Comparison of ENCODE assay signal across 20 cellular contexts in genomic region chr11:10927533-10927932, GRCh38.
DNase-seq lines count a peak whose midpoint lies in the region; ATAC-seq, FAIRE-seq and TF ChIP-seq lines count a peak whose summit lies in the region.
"Had no signal": no experiment of that assay in that cellular context is flagged by ENCODE, and none has a peak within 500 bp of the region (broad histone marks: within the 10 kb centered on the region; RNA-seq: fewer than 3 reads in every experiment).

No MANE protein-coding gene starts in this region.

- no peak for FAIRE-seq in HepG2 (lab: Jason Lieb, UNC)
- no peak for FAIRE-seq in GM12892 (lab: Jason Lieb, UNC)

- in situ Hi-C loops in HepG2 (cut with HindIII; ENCODE audit: extremely low pct_ligation_motif_present, low pct_unique_long_range_greater_than_20kb), result loop anchor here (25.0 kb wide), 1 partner anchor 860 kb away; no protein-coding TSS in a partner anchor
- in situ Hi-C loops in GM13977 (cut with MboI; ENCODE audit: low pct_unique_long_range_greater_than_20kb, low sequenced_read_pairs, unreplicated experiment), result loop anchor here (25.0 kb wide), 1 partner anchor 860 kb away; no protein-coding TSS in a partner anchor

- no peak for TF ChIP-seq RAD21 in HepG2 (CRISPR knock-in tag; IDR thresholded peaks at IDR 0.05)

- no peaks in the 10 kb centered on the region for H4K20me1 ChIP-seq in HepG2 (ENCODE audit: insufficient read depth, low read length)

- H3K9me3 ChIP-seq in ascending aorta, result no peaks in the 10 kb centered on the region
- no peaks in the 10 kb centered on the region for H3K9me3 ChIP-seq in HepG2 (ENCODE audit: low read length)
- no peaks in the 10 kb centered on the region for H3K9me3 ChIP-seq in sigmoid colon
- H3K9me3 ChIP-seq: upper lobe of left lung had no signal

- DNase-seq in EH (ENCODE audit: low read depth) (peak; percentile 44), ascending aorta (ENCODE audit: low spot score in 2 of 2) (no peak), HepG2 (ENCODE audit: low spot score) (no peak), sigmoid colon (no peak), NCI-H2081 treated with DMSO at 0.1 percent for 48 hours (lab: John Stamatoyannopoulos, UW) (no peak), GM12892 (ENCODE audit: insufficient read length) (no peak), D341Med (ENCODE audit: low spot score) (no peak), GM13977 (ENCODE audit: low spot score) (no peak)
- DNase-seq: activated CD4-positive, alpha-beta T cell treated with anti-CD3 and anti-CD28 coated beads, Interleukin-2, amount 10 ng/mL, durations not matched to agents 7 days and 5 days; activated T-cell treated with anti-CD3 and anti-CD28 coated beads, Interleukin-2, amount 50 U/mL, for 48 hours; effector CD4-positive, alpha-beta T cell; left ventricle myocardium superior; NCI-H1436; nephron progenitor cell; stimulated activated CD4-positive, alpha-beta T cell treated with anti-CD3 and anti-CD28 coated beads, Interleukin-4, amount 100 ng/mL, for 1 hour had no signal

- H3K4me3 ChIP-seq in ascending aorta (no peak overlapping the region), HepG2 (replicated peaks in 1 of 3; ENCODE audit: insufficient read depth in 1 of 3, low read depth in 2 of 3, low read length in 3 of 3) (no peak overlapping the region), sigmoid colon (no peak overlapping the region)
- H3K4me3 ChIP-seq: cardiac muscle cell, upper lobe of left lung had no signal

- no peak overlapping the region for H3K9ac ChIP-seq in HepG2 (ENCODE audit: insufficient read depth, low read depth, low read length)
- H3K9ac ChIP-seq: KMS-11 had no signal

- TF ChIP-seq EP300 in HepG2 (IDR thresholded peaks at IDR 0.05; ENCODE audit: low read depth in 2 of 2, low read length in 2 of 2), result no peak
- no peak for TF ChIP-seq EP300 in HepG2 (CRISPR knock-in tag; IDR thresholded peaks at IDR 0.05; ENCODE audit: borderline replicate concordance)
- no peak for TF ChIP-seq EP300 in sigmoid colon (IDR thresholded peaks at IDR 0.05)

- no peak overlapping the region for H3K4me2 ChIP-seq in HepG2 (ENCODE audit: low read depth, low read length)
- H3K4me2 ChIP-seq: KMS-11 had no signal

- no peak for ATAC-seq in HepG2
- ATAC-seq: left ventricle myocardium superior, sciatic nerve had no signal

- 0% methylated on average over 1 of the region's 1 CpG for WGBS in HepG2 (ENCODE audit: low lambda C conversion rate)
- WGBS in sigmoid colon, 2 donors, result 12 to 42% methylated on average over 1 of the region's 1 CpG

- POLR2A ChIA-PET in HepG2 (lab: Yijun Ruan, JAX), result interaction anchor here (0.7 kb wide), 1 partner anchor 119 kb away, joined by 3 read pairs; the partner anchor contains the start of gene EIF4G2

- intact Hi-C loops in ascending aorta (cut with DNase I) (no loop called here), HepG2 (cut with micrococcal nuclease; ENCODE audit: unreplicated experiment) (loop anchor here (5.0 kb wide), 1 partner anchor 120 kb away; the partner anchor contains the start of gene EIF4G2), sigmoid colon (cut with DNase I) (no loop called here)

- TF ChIP-seq CTCF in ascending aorta (IDR thresholded peaks at IDR 0.05), result no peak
- no peak for TF ChIP-seq CTCF in HepG2 (CRISPR knock-in tag; IDR thresholded peaks at IDR 0.05)
- no peak for TF ChIP-seq CTCF in sigmoid colon (IDR thresholded peaks at IDR 0.05)
- no peak for TF ChIP-seq CTCF in GM13977 (IDR thresholded peaks at IDR 0.05; ENCODE audit: extremely low read depth, insufficient read depth, missing control alignments)

- H3K79me2 ChIP-seq in HepG2 (ENCODE audit: insufficient read depth, low read length), result no peaks in the 10 kb centered on the region

- BruUV-seq in HepG2 (replicated peaks; lab: Mats Ljungman, UMichigan), result no TSS peak

- H2AFZ ChIP-seq in HepG2 (ENCODE audit: low read length), result no peak overlapping the region

- TF ChIP-seq POLR2A in HepG2 (IDR thresholded peaks at IDR 0.05; ENCODE audit: insufficient read depth in 1 of 2, low read depth in 2 of 2, low read length in 2 of 2) (no peak), sigmoid colon (IDR thresholded peaks at IDR 0.05) (no peak), GM12892 (IDR thresholded peaks at IDR 0.05; ENCODE audit: low read depth, low read length) (no peak)

- H3K27me3 ChIP-seq in ascending aorta (no peaks in the 10 kb centered on the region), HepG2 (ENCODE audit: control insufficient read depth in 1 of 2, insufficient read depth in 2 of 2, low read length in 2 of 2) (peaks cover 2 to 29% of the 10 kb centered on the region in 2 experiments; a peak in 4 of 5 replicates), sigmoid colon (no peaks in the 10 kb centered on the region)
- H3K27me3 ChIP-seq: cardiac muscle cell, upper lobe of left lung had no signal

- CTCF ChIA-PET in HepG2 (lab: Yijun Ruan, JAX; ENCODE audit: low intra/inter-chr PET ratio, low total read pairs), result no interaction called here

- no peaks in the 10 kb centered on the region for H3K36me3 ChIP-seq in ascending aorta
- no peaks in the 10 kb centered on the region for H3K36me3 ChIP-seq in HepG2 (replicated peaks in 1 of 2; ENCODE audit: control insufficient read depth in 1 of 2, insufficient read depth in 2 of 2, low read length in 2 of 2)
- H3K36me3 ChIP-seq in sigmoid colon, result no peaks in the 10 kb centered on the region
- H3K36me3 ChIP-seq: cardiac muscle cell, upper lobe of left lung had no signal

- H3K4me1 ChIP-seq in ascending aorta, result peaks cover 0 to 22% of the 10 kb centered on the region in 2 donors
- H3K4me1 ChIP-seq in HepG2 (ENCODE audit: insufficient read depth, low read length), result peaks cover 28% of the 10 kb centered on the region
- peaks cover 0 to 69% (median 50%) of the 10 kb centered on the region in 4 donors for H3K4me1 ChIP-seq in sigmoid colon

- peak overlapping the region; percentile 57 to 71 for H3K27ac ChIP-seq in ascending aorta
- no peak overlapping the region for H3K27ac ChIP-seq in HepG2 (ENCODE audit: extremely low read length, insufficient read depth, low read length)
- peak overlapping the region in 3 of 4 donors; percentile 54 to 97 (median 74) for H3K27ac ChIP-seq in sigmoid colon
- H3K27ac ChIP-seq: cardiac muscle cell, HL-60, KMS-11 had no signal

TF ChIP-seq in HepG2, 621 proteins besides CTCF, POLR2A, EP300 and RAD21:
- TF ChIP-seq HNRNPL (IDR thresholded peaks at IDR 0.05; ENCODE audit: low read depth, low read length), result no peak
- TF ChIP-seq FOXA3 (CRISPR knock-in tag; IDR thresholded peaks at IDR 0.05), result peak; percentile 32; the same call in 1 of the 2 replicates
- no peak for TF ChIP-seq ARNT (IDR thresholded peaks at IDR 0.05)
- TF ChIP-seq, protein P1, sequence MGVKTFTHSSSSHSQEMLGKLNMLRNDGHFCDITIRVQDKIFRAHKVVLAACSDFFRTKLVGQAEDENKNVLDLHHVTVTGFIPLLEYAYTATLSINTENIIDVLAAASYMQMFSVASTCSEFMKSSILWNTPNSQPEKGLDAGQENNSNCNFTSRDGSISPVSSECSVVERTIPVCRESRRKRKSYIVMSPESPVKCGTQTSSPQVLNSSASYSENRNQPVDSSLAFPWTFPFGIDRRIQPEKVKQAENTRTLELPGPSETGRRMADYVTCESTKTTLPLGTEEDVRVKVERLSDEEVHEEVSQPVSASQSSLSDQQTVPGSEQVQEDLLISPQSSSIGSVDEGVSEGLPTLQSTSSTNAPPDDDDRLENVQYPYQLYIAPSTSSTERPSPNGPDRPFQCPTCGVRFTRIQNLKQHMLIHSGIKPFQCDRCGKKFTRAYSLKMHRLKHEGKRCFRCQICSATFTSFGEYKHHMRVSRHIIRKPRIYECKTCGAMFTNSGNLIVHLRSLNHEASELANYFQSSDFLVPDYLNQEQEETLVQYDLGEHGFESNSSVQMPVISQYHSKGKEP (CRISPR knock-in tag; IDR thresholded peaks at IDR 0.05), result no peak
